Comparison of ENCODE assay signal across 8 cellular contexts in genomic region chr10:62816179-62817119, GRCh38. TPM values are rescaled to one million over a fixed set of nuclear protein-coding genes. Genes with fewer than 3 reads are reported as not detected.
DNase-seq lines count a peak whose midpoint lies in the region; ATAC-seq and TF ChIP-seq lines count a peak whose summit lies in the region.

Gene EGR2, minus strand, starts transcription at chr10:62816366. Its CDS starts 337 bp downstream, at chr10:62816029.

- H3K27ac ChIP-seq in DOHH2 (ENCODE audit: low read depth, low read length) (peak within 1 kb of the TSS; percentile 77), GM23248 (peak within 1 kb of the TSS; percentile 43)

- peaks cover 79% of the 10 kb centered on the region for H3K27me3 Mint-ChIP-seq in nephron (ENCODE audit: low read depth)

- H3F3A ChIP-seq in DOHH2 (ENCODE audit: control insufficient read depth, insufficient read depth) (peaks cover 15% of the 10 kb centered on the region), GM23248 (ENCODE audit: insufficient read depth) (peaks cover 13% of the 10 kb centered on the region; the same call in 1 of the 2 replicates)

- H3K9me3 Mint-ChIP-seq in nephron = no peaks in the 10 kb centered on the region

- ATAC-seq in stimulated activated naive CD8-positive, alpha-beta T cell treated with anti-CD3 and anti-CD28 coated beads, Interleukin-15, Interleukin-2, amounts not matched to agents 100 U/mL and 50 U/mL, for 24 hours = peak; percentile 73

- H3K9me2 ChIP-seq in DOHH2 (replicated peaks; ENCODE audit: control insufficient read depth, low read length) = no peaks in the 10 kb centered on the region
- H3K9me2 ChIP-seq in GM23248 (ENCODE audit: insufficient read depth) = no peaks in the 10 kb centered on the region

- DNase-seq in GM23248 (peak; percentile 99), Kasumi-1 (lab: John Stamatoyannopoulos, UW) (peak; percentile 99), SHP77 (lab: John Stamatoyannopoulos, UW) (peak; percentile 65 to 73), fibroblast of pulmonary artery (ENCODE audit: low read depth) (peak; percentile 97)
- peak; percentile 98 for DNase-seq in activated effector memory CD4-positive, alpha-beta T cell treated with anti-CD3 and anti-CD28 coated beads, Interleukin-2, amount 50 U/mL, for 16 hours
- DNase-seq in stimulated activated naive CD8-positive, alpha-beta T cell treated with anti-CD3 and anti-CD28 coated beads, Interleukin-15, Interleukin-2, amounts not matched to agents 100 U/mL and 50 U/mL, for 24 hours = peak; percentile 93

- H3K4me2 ChIP-seq in DOHH2 (ENCODE audit: low read length) = peak within 1 kb of the TSS; percentile 98
- peak within 1 kb of the TSS; percentile 93 for H3K4me2 ChIP-seq in GM23248 (ENCODE audit: unreplicated experiment)

- H3K36me3 ChIP-seq in DOHH2 (ENCODE audit: control insufficient read depth, low read length) (no peaks in the 10 kb centered on the region), GM23248 (ENCODE audit: low read depth) (no peaks in the 10 kb centered on the region)

- 1% methylated on average over 53 of the region's 54 CpGs for WGBS in GM23248 (ENCODE audit: low coverage in 1 of 2, low lambda C conversion rate in 2 of 2, missing lambda C conversion rate in 2 of 2), 2 experiments

- H2AFZ ChIP-seq in GM23248 = peak within 1 kb of the TSS; percentile 84

- peaks cover 24% of the 10 kb centered on the region for H3K4me1 Mint-ChIP-seq in nephron

- peak within 1 kb of the TSS; percentile 95 to 97 (median 96) for H3K4me3 Mint-ChIP-seq in nephron

- TF ChIP-seq CTCF in DOHH2 (IDR thresholded peaks at IDR 0.05; ENCODE audit: low read depth, low read length, poor library complexity, severe bottlenecking) = no peak
- no peak for TF ChIP-seq CTCF in fibroblast of pulmonary artery (IDR thresholded peaks at IDR 0.05; ENCODE audit: low read length, missing control alignments)
- TF ChIP-seq CTCF in nephron (IDR thresholded peaks at IDR 0.05; ENCODE audit: unreplicated experiment in 3 of 3) = no peak

- H3K36me3 Mint-ChIP-seq in nephron (ENCODE audit: low read depth) = peaks cover 4% of the 10 kb centered on the region

- no peaks in the 10 kb centered on the region for H3K79me2 ChIP-seq in DOHH2 (ENCODE audit: control insufficient read depth, low read length)
- no peaks in the 10 kb centered on the region for H3K79me2 ChIP-seq in GM23248 (ENCODE audit: insufficient read depth)

- H3K27me3 ChIP-seq in DOHH2 (ENCODE audit: control insufficient read depth, low read length) = peaks cover 41% of the 10 kb centered on the region
- H3K27me3 ChIP-seq in GM23248 (replicated peaks; ENCODE audit: insufficient read depth) = 0 out of 2 replicates have a peak, but pooled peaks cover 4% of the 10 kb centered on the region

- peaks cover 31% of the 10 kb centered on the region for H3K4me1 ChIP-seq in DOHH2 (ENCODE audit: control insufficient read depth, low read length)
- peaks cover 10% of the 10 kb centered on the region; the same call in 1 of the 2 replicates for H3K4me1 ChIP-seq in GM23248 (ENCODE audit: insufficient read depth)

- peak within 1 kb of the TSS; percentile 89 to 94 (median 91) for H3K27ac Mint-ChIP-seq in nephron

- H4K20me1 ChIP-seq in DOHH2 (ENCODE audit: control insufficient read depth, insufficient read depth, low read depth, low read length) = peaks cover 9% of the 10 kb centered on the region; the same call in 1 of the 2 replicates
- no peaks in the 10 kb centered on the region for H4K20me1 ChIP-seq in GM23248 (ENCODE audit: insufficient read depth)

- H3K9ac ChIP-seq in GM23248 = peak within 1 kb of the TSS; percentile 69

- peak within 1 kb of the TSS; percentile 78 for H3K4me3 ChIP-seq in DOHH2 (ENCODE audit: low read length)
- peak within 1 kb of the TSS; percentile 88 for H3K4me3 ChIP-seq in GM23248
- H3K4me3 ChIP-seq in fibroblast of pulmonary artery (replicated peaks; ENCODE audit: low read depth, low read length) = peak within 1 kb of the TSS; percentile 69

- no peaks in the 10 kb centered on the region for H3K9me3 ChIP-seq in DOHH2 (ENCODE audit: control insufficient read depth, insufficient read depth, low read length)
- H3K9me3 ChIP-seq in GM23248 (ENCODE audit: low read depth) = no peaks in the 10 kb centered on the region

- in situ Hi-C loops in GM23248 (cut with MboI) = loop anchor here (25.0 kb wide), 3 partner anchors 354 to 779 kb away; partner anchors contain the start of gene RTKN2

RNA-seq across cellular contexts. Expression of gene EGR2, which starts in this region (rescaled TPM):
- total RNA-seq in GM23248 (2014; rRNA removed; shearing (Covaris generic)) = 0.76 and 1.1 TPM in 2 replicates
- polyA plus RNA-seq in GM23248 (2016; fragmentation: Nextera tagmentation; extraction: Ambion mirVana) = 2.2 and 2.6 TPM in 2 replicates

Comparison
In these comparisons a context has a peak if more than half of its experiments do, and no peak if none do; other contexts are left out.
1. Peak in every context shown above with its lines: DNase-seq, ATAC-seq, H3K4me3 ChIP-seq and H3K27ac ChIP-seq.